ENCODE assay signal across 8 cellular contexts in the genomic region with DNA sequence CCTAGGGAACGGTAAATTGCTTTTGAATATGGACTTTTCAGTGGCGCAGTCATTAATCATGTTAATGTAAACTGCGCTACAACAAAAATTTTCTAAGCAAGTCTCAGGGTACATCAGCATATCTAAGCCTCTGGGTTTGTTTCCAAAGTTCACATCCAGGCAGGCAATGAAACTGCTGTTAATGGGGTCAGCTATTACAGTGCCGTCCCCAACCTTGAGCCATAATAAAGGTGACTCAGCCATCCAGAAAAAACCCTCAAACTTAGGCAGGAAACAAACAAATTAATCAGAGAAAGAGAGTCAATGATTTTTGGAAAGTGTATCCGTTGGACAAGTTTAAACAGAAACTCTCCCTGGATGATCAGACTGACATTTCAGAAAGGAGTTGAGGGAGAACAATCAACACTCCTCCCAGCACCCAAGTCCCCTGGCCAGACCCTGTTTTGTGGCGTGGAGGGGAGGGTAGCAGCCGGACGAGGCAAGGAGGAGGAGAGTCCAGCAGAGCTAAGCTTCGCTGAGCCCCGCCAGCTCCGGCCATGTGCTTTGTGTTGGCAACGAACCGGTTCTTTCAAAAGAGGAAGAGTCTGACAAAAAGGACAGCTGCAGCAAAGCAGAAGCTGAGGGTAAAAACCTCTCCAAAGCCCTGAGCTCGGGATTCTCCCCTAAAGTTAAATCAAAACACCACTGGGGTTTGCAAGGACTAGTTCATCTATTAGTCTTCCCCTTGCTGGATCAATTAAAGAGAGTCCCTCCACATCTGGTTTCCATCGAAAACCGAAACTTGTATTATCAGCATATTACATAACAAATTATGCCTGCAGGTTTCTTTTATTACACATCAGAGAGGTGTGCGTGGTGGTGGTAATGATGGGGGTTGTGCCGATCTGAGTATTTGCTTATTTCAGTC. TPM values are rescaled to one million over a fixed set of nuclear protein-coding genes. Genes with fewer than 3 reads are reported as not detected.
DNase-seq lines count a peak whose midpoint lies in the region; ATAC-seq, FAIRE-seq and TF ChIP-seq lines count a peak whose summit lies in the region.

No MANE protein-coding gene starts in this region.

- BruUV-seq in GM12878 (replicated peaks; lab: Mats Ljungman, UMichigan): no TSS peak

- SMC1A ChIA-PET in GM12878 (lab: Charles Lee; ENCODE audit: uncharacterized antibody, unreplicated experiment): interaction anchor here (0.6 to 8.0 kb wide), 44 partner anchors 9 to 325 kb away, joined by 3 to 351 read pairs (median 5); a partner anchor contains a TSS

- CTCF ChIA-PET in CD4-positive, alpha-beta T cell (lab: Charles Lee): interaction anchor here (1.0 to 16.7 kb wide), 24 partner anchors 8 to 211 kb away, joined by 3 to 253 read pairs (median 10); no protein-coding TSS in a partner anchor
- CTCF ChIA-PET in GM12878 (lab: Yijun Ruan, JAX): interaction anchor here (0.7 to 4.9 kb wide), 37 partner anchors 9 to 321 kb away, joined by 3 to 319 read pairs (median 10); a partner anchor contains a TSS

- H3K9me3 Mint-ChIP-seq in CD4-positive, alpha-beta T cell: no peaks in the 10 kb centered on the region
- no peaks in the 10 kb centered on the region for H3K9me3 Mint-ChIP-seq in stimulated activated naive CD8-positive, alpha-beta T cell treated with anti-CD3 and anti-CD28 coated beads, Interleukin-15, amount 100 ng/mL, for 72 hours

- H4K20me1 ChIP-seq in Loucy (ENCODE audit: insufficient read depth, low read length, poor library complexity, severe bottlenecking): peaks cover 64% of the 10 kb centered on the region
- no peaks in the 10 kb centered on the region; the same call in 1 of the 2 replicates for H4K20me1 ChIP-seq in GM12878 (ENCODE audit: control insufficient read depth, insufficient read depth)

- H3K4me3 Mint-ChIP-seq in CD4-positive, alpha-beta T cell: peak overlapping the region; percentile 99
- peak overlapping the region; percentile 69 to 77 for H3K4me3 Mint-ChIP-seq in stimulated activated naive CD8-positive, alpha-beta T cell treated with anti-CD3 and anti-CD28 coated beads, Interleukin-15, amount 100 ng/mL, for 72 hours

- no peaks in the 10 kb centered on the region for H3K27me3 ChIP-seq in CD4-positive, alpha-beta T cell (ENCODE audit: control insufficient read depth, insufficient read depth, low read length)
- no peaks in the 10 kb centered on the region for H3K27me3 ChIP-seq in Loucy (ENCODE audit: insufficient read depth, low read length, poor library complexity, severe bottlenecking)
- no peaks in the 10 kb centered on the region for H3K27me3 ChIP-seq in GM12878 (replicated peaks in 1 of 2; ENCODE audit: control insufficient read depth in 2 of 2, insufficient read depth in 2 of 2, low read length in 1 of 2)

- peaks cover 80% of the 10 kb centered on the region for H3K79me2 ChIP-seq in Loucy (ENCODE audit: insufficient read depth, low read length)
- H3K79me2 ChIP-seq in GM12878 (ENCODE audit: control insufficient read depth, insufficient read depth, low read length): peaks cover 48% of the 10 kb centered on the region

- H3K27ac Mint-ChIP-seq in CD4-positive, alpha-beta T cell: peak overlapping the region; percentile 88
- H3K27ac Mint-ChIP-seq in stimulated activated naive CD8-positive, alpha-beta T cell treated with anti-CD3 and anti-CD28 coated beads, Interleukin-15, amount 100 ng/mL, for 72 hours: peak overlapping the region in 1 of 2 donors; percentile 20

- H3K27ac ChIP-seq in CD4-positive, alpha-beta T cell (ENCODE audit: low read depth, low read length): peak overlapping the region; percentile 60
- H3K27ac ChIP-seq in GM12878 (ENCODE audit: control insufficient read depth, insufficient read depth) (peak overlapping the region; percentile 57), kidney (ENCODE audit: low read depth in 2 of 2, low read length in 2 of 2) (peak overlapping the region; percentile 79 to 90)

- H3K36me3 ChIP-seq in Loucy (ENCODE audit: insufficient read depth, low read length): no peaks in the 10 kb centered on the region
- H3K36me3 ChIP-seq in GM12878 (ENCODE audit: control insufficient read depth in 2 of 2, insufficient read depth in 2 of 2, low read length in 1 of 2): no peaks in the 10 kb centered on the region; a peak in 1 of 4 replicates
- H3K36me3 ChIP-seq in kidney (ENCODE audit: control insufficient read depth in 1 of 2, insufficient read depth in 2 of 2, low read length in 2 of 2): no peaks in the 10 kb centered on the region

- H2AFZ ChIP-seq in Loucy (ENCODE audit: low read length) (no peak overlapping the region), GM12878 (ENCODE audit: control insufficient read depth, low read depth, low read length) (peak overlapping the region; percentile 39)

- POLR2A ChIA-PET in CD4-positive, alpha-beta T cell (lab: Charles Lee): interaction anchor here (0.8 to 4.8 kb wide), 30 partner anchors 9 to 279 kb away, joined by 3 to 66 read pairs (median 6); a partner anchor contains a TSS
- POLR2A ChIA-PET in GM12878 (lab: Charles Lee): interaction anchor here (0.6 to 4.9 kb wide), 10 partner anchors 10 to 200 kb away, joined by 3 to 134 read pairs (median 6); no protein-coding TSS in a partner anchor

- intact Hi-C loops in CD4-positive, alpha-beta T cell (cut with DNase I, micrococcal nuclease): loop anchor here (1.0 to 10.0 kb wide), 12 partner anchors 21 to 746 kb away; a partner anchor contains a TSS
- intact Hi-C loops in GM12878 (cut with micrococcal nuclease; ENCODE audit: unreplicated experiment): loop anchor here (1.0 to 10.0 kb wide), 10 partner anchors 21 to 746 kb away; no protein-coding TSS in a partner anchor
- intact Hi-C loops in kidney (cut with DNase I): loop anchor here (10.0 kb wide), 1 partner anchor 206 kb away; no protein-coding TSS in a partner anchor

- in situ Hi-C loops in GM12878 (cut with MboI): loop anchor here (5.0 kb wide), 1 partner anchor 203 kb away; no protein-coding TSS in a partner anchor

- no peaks in the 10 kb centered on the region for H3K27me3 Mint-ChIP-seq in CD4-positive, alpha-beta T cell
- H3K27me3 Mint-ChIP-seq in stimulated activated naive CD8-positive, alpha-beta T cell treated with anti-CD3 and anti-CD28 coated beads, Interleukin-15, amount 100 ng/mL, for 72 hours: peaks cover 23% of the 10 kb centered on the region

- TF ChIP-seq POLR2A in GM12878 (IDR thresholded peaks at IDR 0.05; ENCODE audit: low read depth, low read length): no peak

- TF ChIP-seq RAD21 in GM12878 (IDR thresholded peaks at IDR 0.05; ENCODE audit: insufficient read depth, low read depth, low read length): no peak

- peak overlapping the region; percentile 99 for H3K4me2 ChIP-seq in Loucy (ENCODE audit: low read depth, low read length, poor library complexity, severe bottlenecking)
- H3K4me2 ChIP-seq in GM12878 (ENCODE audit: control insufficient read depth, insufficient read depth): peak overlapping the region; percentile 48

- RAD21 ChIA-PET in GM12878 (lab: Charles Lee; ENCODE audit: unreplicated experiment): interaction anchor here (0.7 to 8.2 kb wide), 48 partner anchors 9 to 267 kb away, joined by 3 to 360 read pairs (median 6); a partner anchor contains a TSS

- H3K9me3 ChIP-seq in CD4-positive, alpha-beta T cell (ENCODE audit: control insufficient read depth, low read length): no peaks in the 10 kb centered on the region
- H3K9me3 ChIP-seq in Loucy (ENCODE audit: insufficient read depth, low read depth, low read length) (no peaks in the 10 kb centered on the region), GM12878 (replicated peaks; ENCODE audit: control insufficient read depth, insufficient read depth, low read length) (no peaks in the 10 kb centered on the region), kidney (ENCODE audit: control insufficient read depth in 1 of 2, low read length in 2 of 2) (no peaks in the 10 kb centered on the region)

- peaks cover 5% of the 10 kb centered on the region; the same call in 1 of the 2 replicates for H3F3A ChIP-seq in Loucy (ENCODE audit: low read depth)

- DNase-seq in CD4-positive, alpha-beta T cell: no peak
- peak; percentile 68 for DNase-seq in GM20000 (ENCODE audit: low spot score)
- DNase-seq in GM12878 (ENCODE audit: low read depth, low spot score): no peak
- peak; percentile 91 for DNase-seq in kidney
- no peak for DNase-seq in stimulated activated naive CD8-positive, alpha-beta T cell treated with anti-CD3 and anti-CD28 coated beads, Interleukin-15, amount 100 ng/mL, for 72 hours
- DNase-seq in effector CD8-positive, alpha-beta T cell (lab: John Stamatoyannopoulos, UW): no peak
- DNase-seq in DMS114 treated with DMSO at 0.1 percent for 48 hours (lab: John Stamatoyannopoulos, UW; ENCODE audit: unreplicated experiment): no peak

- H3K4me1 ChIP-seq in Loucy (ENCODE audit: insufficient read depth, low read length, poor library complexity, severe bottlenecking) (peaks cover 57% of the 10 kb centered on the region), GM12878 (ENCODE audit: control insufficient read depth, insufficient read depth, low read length) (peaks cover 49% of the 10 kb centered on the region), kidney (ENCODE audit: control insufficient read depth in 1 of 2, insufficient read depth in 1 of 2, low read depth in 1 of 2, low read length in 2 of 2) (peaks cover 67 to 68% of the 10 kb centered on the region in 2 donors)

- peak in 1 of 2 experiments; percentile 13; a peak in 1 of 4 replicates for TF ChIP-seq EP300 in GM12878 (IDR thresholded peaks at IDR 0.05; ENCODE audit: borderline replicate concordance in 1 of 2, control insufficient read depth in 1 of 2, low read depth in 2 of 2, low read length in 2 of 2)

- peaks cover 11% of the 10 kb centered on the region for H3K36me3 Mint-ChIP-seq in CD4-positive, alpha-beta T cell (ENCODE audit: low read depth)

- H3K9me2 ChIP-seq in Loucy (replicated peaks; ENCODE audit: low read depth, low read length): no peaks in the 10 kb centered on the region

- peak overlapping the region; percentile 52 for H3K9ac ChIP-seq in Loucy (ENCODE audit: low read depth, low read length, poor library complexity, severe bottlenecking)
- H3K9ac ChIP-seq in GM12878 (ENCODE audit: control insufficient read depth, insufficient read depth, low read length): peak overlapping the region; percentile 42
- peak overlapping the region; percentile 47 to 71 for H3K9ac ChIP-seq in kidney (ENCODE audit: low read length in 2 of 2)

- 5% methylated on average over 18 of the region's 18 CpGs for WGBS in GM12878 (ENCODE audit: insufficient coverage, insufficient replicate concordance, low lambda C conversion rate, missing lambda C conversion rate)

- peak; percentile 41 for FAIRE-seq in GM12878 (lab: Jason Lieb, UNC)
- no peak for FAIRE-seq in kidney (lab: Jason Lieb, UNC)

- H3K4me3 ChIP-seq in Loucy (ENCODE audit: low read length, poor library complexity, severe bottlenecking) (peak overlapping the region; percentile 95), GM12878 (peak overlapping the region; percentile 84; the same call in 1 of the 2 replicates), kidney (ENCODE audit: low read length in 2 of 2) (peak overlapping the region; percentile 10 to 19)

- H3K4me1 Mint-ChIP-seq in CD4-positive, alpha-beta T cell (ENCODE audit: low read depth): peaks cover 85% of the 10 kb centered on the region
- peaks cover 75% of the 10 kb centered on the region for H3K4me1 Mint-ChIP-seq in stimulated activated naive CD8-positive, alpha-beta T cell treated with anti-CD3 and anti-CD28 coated beads, Interleukin-15, amount 100 ng/mL, for 72 hours

- peak; percentile 27 for ATAC-seq in CD4-positive, alpha-beta T cell (ENCODE audit: poor library complexity)
- ATAC-seq in GM12878: peak; percentile 61
- peak; percentile 56 for ATAC-seq in stimulated activated naive CD8-positive, alpha-beta T cell treated with anti-CD3 and anti-CD28 coated beads, Interleukin-15, amount 100 ng/mL, for 72 hours

- TF ChIP-seq CTCF in CD4-positive, alpha-beta T cell (IDR thresholded peaks at IDR 0.05): no peak
- TF ChIP-seq CTCF in GM20000 (IDR thresholded peaks at IDR 0.05; ENCODE audit: extremely low read depth, missing control alignments): no peak
- TF ChIP-seq CTCF in Loucy (conservative IDR thresholded peaks at IDR 0.05; ENCODE audit: low read length): no peak
- TF ChIP-seq CTCF in GM12878 (IDR thresholded peaks at IDR 0.05 in 2 of 3, conservative IDR thresholded peaks at IDR 0.05 in 1 of 3; ENCODE audit: control insufficient read depth in 2 of 3, extremely low read depth in 1 of 3, insufficient read depth in 1 of 3, low read depth in 3 of 3, low read length in 3 of 3): no peak
- TF ChIP-seq CTCF in kidney (IDR thresholded peaks at IDR 0.05; ENCODE audit: borderline replicate concordance, extremely low read depth, insufficient read depth): no peak

RNA-seq across cellular contexts. Expression of a gene that starts 3.6 kb away (rescaled TPM):
- total RNA-seq in CD4-positive, alpha-beta T cell: 10 to 100 TPM; 32.9 to 33.6 TPM
- 50.5 and 56.5 TPM in 2 replicates for total RNA-seq in GM12878 (2013; cell fraction: nucleolus; rRNA removed)
- total RNA-seq in GM12878 (2014; rRNA removed) (20.6 and 26.3 TPM in 2 replicates), GM12878 (2014; rRNA removed; fragmentation: Illumina TruSeq; extraction: Trizol) (9.8 and 12.2 TPM in 2 replicates), GM12878 (2021) (25.2 and 26.1 TPM in 2 replicates), kidney (30.0 TPM)
- polyA plus RNA-seq in GM12878 (2011; ENCODE audit: low read depth): 3.7 TPM
- polyA plus RNA-seq in GM12878 (2011; rRNA removed) (6.3 and 8.6 TPM in 2 replicates), GM12878 (2014; fragmentation: Illumina TruSeq; extraction: Trizol) (2.7 and 6.5 TPM in 2 replicates), GM12878 (2014; fragmentation: Nextera tagmentation; extraction: Ambion mirVana) (under 1 TPM; 0.05 to 0.16 TPM), GM12878 (2014; rRNA removed) (14.8 and 15.6 TPM in 2 replicates), GM12878 (2016; fragmentation: Nextera tagmentation; extraction: Ambion mirVana) (1 to 10 TPM; 4.9 to 7.7 TPM), kidney (ENCODE audit: insufficient read depth, low read depth, low replicate concordance) (11.8 TPM)
- 10.5 and 14.4 TPM in 2 replicates for polyA plus RNA-seq in GM12878 (2011; cell fraction: cytosol; rRNA removed)
- polyA plus RNA-seq in GM12878 (2011; cell fraction: nucleus; rRNA removed): 14.4 and 19.5 TPM in 2 replicates
- 7.8 and 8.4 TPM in 2 replicates for polyA plus RNA-seq in GM12878 (2012)
- polyA minus RNA-seq in GM12878 (2011; rRNA and poly(A)+ RNA removed): 15.6 and 28.6 TPM in 2 replicates
- polyA minus RNA-seq in GM12878 (2011; cell fraction: cytosol; rRNA and poly(A)+ RNA removed): 13.3 and 14.2 TPM in 2 replicates
- polyA minus RNA-seq in GM12878 (2011; cell fraction: nucleus; rRNA and poly(A)+ RNA removed): 11.6 and 25.5 TPM in 2 replicates

RNA-seq across cellular contexts. Expression of a gene that starts 51.1 kb away (rescaled TPM):
- total RNA-seq in CD4-positive, alpha-beta T cell: 10 to 100 TPM; 14.4 to 16.7 TPM
- total RNA-seq in GM12878 (2013; cell fraction: nucleolus; rRNA removed): 74.3 and 77.7 TPM in 2 replicates
- total RNA-seq in GM12878 (2014; rRNA removed) (22.2 and 25.1 TPM in 2 replicates), GM12878 (2014; rRNA removed; fragmentation: Illumina TruSeq; extraction: Trizol) (23.8 and 26.2 TPM in 2 replicates), GM12878 (2021) (18.2 and 21.8 TPM in 2 replicates), kidney (18.0 TPM)
- polyA plus RNA-seq in GM12878 (2011; ENCODE audit: low read depth): 11.8 TPM
- polyA plus RNA-seq in GM12878 (2011; rRNA removed) (24.9 and 43.1 TPM in 2 replicates), GM12878 (2014; fragmentation: Illumina TruSeq; extraction: Trizol) (22.4 and 27.1 TPM in 2 replicates), GM12878 (2014; fragmentation: Nextera tagmentation; extraction: Ambion mirVana) (10 to 100 TPM in 1 of 2 experiments, 1 to 10 TPM in 1; 9.1 to 12.9 TPM), GM12878 (2014; rRNA removed) (18.1 and 22.1 TPM in 2 replicates), GM12878 (2016; fragmentation: Nextera tagmentation; extraction: Ambion mirVana) (10 to 100 TPM; 26.2 to 29.3 TPM), kidney (ENCODE audit: insufficient read depth, low read depth, low replicate concordance) (20.5 TPM)
- 9.6 and 11.9 TPM in 2 replicates for polyA plus RNA-seq in GM12878 (2011; cell fraction: cytosol; rRNA removed)
- polyA plus RNA-seq in GM12878 (2011; cell fraction: nucleus; rRNA removed): 10.8 and 12.3 TPM in 2 replicates
- 18.8 and 21.5 TPM in 2 replicates for polyA plus RNA-seq in GM12878 (2012)
- polyA minus RNA-seq in GM12878 (2011; rRNA and poly(A)+ RNA removed): 7.2 and 12.3 TPM in 2 replicates
- polyA minus RNA-seq in GM12878 (2011; cell fraction: cytosol; rRNA and poly(A)+ RNA removed): 3.7 and 5.9 TPM in 2 replicates
- 14.4 and 19.8 TPM in 2 replicates for polyA minus RNA-seq in GM12878 (2011; cell fraction: nucleus; rRNA and poly(A)+ RNA removed)

Comparison
In these comparisons a context has a peak if more than half of its experiments do, and no peak if none do; other contexts are left out.
1. DNase-seq: peak in GM20000 (single experiment) and kidney (single experiment); none in CD4-positive, alpha-beta T cell (0 of 10), GM12878 (single experiment), stimulated activated naive CD8-positive, alpha-beta T cell treated with anti-CD3 and anti-CD28 coated beads, Interleukin-15, amount 100 ng/mL, for 72 hours (0 of 2), effector CD8-positive, alpha-beta T cell (single experiment) and DMS114 treated with DMSO at 0.1 percent for 48 hours (single experiment).
2. H3K4me3 ChIP-seq: peak in every context shown above with its lines; median percentile 95 in Loucy; 84 in GM12878; 14 in kidney.
3. Peak in every context shown above with its lines, with median percentiles within 50 percentile points of each other: ATAC-seq, H3K27ac ChIP-seq and H3K9ac ChIP-seq.